1 cellular context compared by ENCODE assay signal in genomic region chr6:75041381-75041780, GRCh38.
TF ChIP-seq lines count a peak whose summit lies in the region.

No MANE protein-coding gene starts in this region.

TF ChIP-seq in GM23338, 12 proteins besides CTCF, POLR2A, EP300 and RAD21 (continued from another document):
- no peak for TF ChIP-seq ZNF462 (CRISPR knock-in tag; IDR thresholded peaks at IDR 0.05)
- no peak for TF ChIP-seq EZH2phosphoT487 (IDR thresholded peaks at IDR 0.05; ENCODE audit: unreplicated experiment)
- TF ChIP-seq CREB1 (CRISPR knock-in tag; IDR thresholded peaks at IDR 0.05; ENCODE audit: low read depth): no peak
- TF ChIP-seq JUNB (IDR thresholded peaks at IDR 0.05; ENCODE audit: unreplicated experiment): no peak
- TF ChIP-seq REST (IDR thresholded peaks at IDR 0.05; ENCODE audit: unreplicated experiment): no peak
